Comparison of ENCODE assay signal across 28 cellular contexts in genomic region chr12:98873823-98874222, GRCh38.
"Had no signal": no experiment of that assay in that cellular context is flagged by ENCODE, and none has a peak within 500 bp of the region (broad histone marks: within the 10 kb centered on the region; RNA-seq: fewer than 3 reads in every experiment).

No MANE protein-coding gene starts in this region.

- H3K9me3 ChIP-seq: left lung, lower lobe of right lung, pancreas, prostate gland, stomach, suprapubic skin, tibial nerve, uterus had no signal

- H3K4me3 Mint-ChIP-seq: naive thymus-derived CD8-positive, alpha-beta T cell; nephron; neural crest cell; stimulated activated naive B cell treated with anti-CD40 and anti-IgM and Interleukin-4, amounts not matched to agents 10 μg/mL and 1 μg/mL and 100 μg/mL, for 72 hours; type B pancreatic cell had no signal

- ATAC-seq: left colon; left lung; lower lobe of right lung; naive thymus-derived CD8-positive, alpha-beta T cell; pancreas; right cardiac atrium; sciatic nerve; stimulated activated naive B cell treated with anti-CD40 and anti-IgM and Interleukin-4, amounts not matched to agents 10 μg/mL and 1 μg/mL and 100 μg/mL, for 72 hours; stimulated activated naive CD8-positive, alpha-beta T cell treated with anti-CD3 and anti-CD28 coated beads, Interleukin-15, Interleukin-2, amounts not matched to agents 100 U/mL and 50 U/mL, for 24 hours had no signal

- H3K4me1 ChIP-seq: left lung, lower lobe of right lung, pancreas, prostate gland, stomach, suprapubic skin, tibial nerve, uterus had no signal

- H3K4me3 ChIP-seq: left lung, lower lobe of right lung, pancreas, prostate gland, skin epidermis, stomach, suprapubic skin, tibial nerve, uterus had no signal

- DNase-seq: kidney glomerular epithelial cell; left colon; left lung; lower lobe of right lung; mammary epithelial cell; mesenchymal stem cell; naive thymus-derived CD8-positive, alpha-beta T cell; nucleus accumbens; pancreas; retina; right cardiac atrium; stimulated activated CD4-positive, alpha-beta T cell treated with anti-CD3 and anti-CD28 coated beads, Interleukin-12 subunit alpha, Interleukin-12 subunit beta, amount 100 ng/mL, for 4 hours; stimulated activated CD4-positive, alpha-beta T cell treated with anti-CD3 and anti-CD28 coated beads, Interleukin-15, amount 100 ng/mL, for 24 hours; stimulated activated CD4-positive, alpha-beta T cell treated with anti-CD3 and anti-CD28 coated beads, Interleukin-2, amount 100 ng/mL, for 24 hours; stimulated activated CD4-positive, alpha-beta T cell treated with anti-CD3 and anti-CD28 coated beads, Interleukin-4, amount 100 ng/mL, for 1 hour; stimulated activated naive B cell treated with anti-CD40 and anti-IgM and Interleukin-4, amounts not matched to agents 10 μg/mL and 1 μg/mL and 100 μg/mL, for 72 hours; stimulated activated naive CD8-positive, alpha-beta T cell treated with anti-CD3 and anti-CD28 coated beads, Interleukin-15, Interleukin-2, amounts not matched to agents 100 U/mL and 50 U/mL, for 24 hours; stomach; uterus had no signal

- H3K27me3 ChIP-seq: left lung, pancreas, stomach, suprapubic skin, tibial nerve, uterus had no signal

- H3K9me3 Mint-ChIP-seq: naive thymus-derived CD8-positive, alpha-beta T cell; nephron; neural crest cell; stimulated activated naive B cell treated with anti-CD40 and anti-IgM and Interleukin-4, amounts not matched to agents 10 μg/mL and 1 μg/mL and 100 μg/mL, for 72 hours; type B pancreatic cell had no signal

- H3K4me1 Mint-ChIP-seq: naive thymus-derived CD8-positive, alpha-beta T cell; nephron; stimulated activated naive B cell treated with anti-CD40 and anti-IgM and Interleukin-4, amounts not matched to agents 10 μg/mL and 1 μg/mL and 100 μg/mL, for 72 hours had no signal

- H3K27ac ChIP-seq: left lung, lower lobe of right lung, pancreas, prostate gland, skin epidermis, stomach, suprapubic skin, tibial nerve, uterus had no signal

- H3K36me3 ChIP-seq: left lung, lower lobe of right lung, pancreas, prostate gland, stomach, suprapubic skin, tibial nerve, uterus had no signal

- FAIRE-seq: keratinocyte, pancreas had no signal

- H3K36me3 Mint-ChIP-seq: naive thymus-derived CD8-positive, alpha-beta T cell; stimulated activated naive B cell treated with anti-CD40 and anti-IgM and Interleukin-4, amounts not matched to agents 10 μg/mL and 1 μg/mL and 100 μg/mL, for 72 hours; type B pancreatic cell had no signal

- H3K27ac Mint-ChIP-seq: naive thymus-derived CD8-positive, alpha-beta T cell; nephron; stimulated activated naive B cell treated with anti-CD40 and anti-IgM and Interleukin-4, amounts not matched to agents 10 μg/mL and 1 μg/mL and 100 μg/mL, for 72 hours; type B pancreatic cell had no signal
